Comparison of ENCODE assay signal across 1 cellular context in genomic region chr16:84832488-84833141, GRCh38.
TF ChIP-seq lines count a peak whose summit lies in the region.

No MANE protein-coding gene starts in this region.

TF ChIP-seq in IMR-90, 13 proteins besides CTCF, POLR2A, EP300 and RAD21 (continued from another document):
- peak; percentile 81 for TF ChIP-seq MAZ (IDR thresholded peaks at IDR 0.05; ENCODE audit: borderline replicate concordance, low read depth, low read length)
- TF ChIP-seq RFX5 (IDR thresholded peaks at IDR 0.05; ENCODE audit: low read depth, low read length), result no peak
- peak; percentile 98 for TF ChIP-seq CEBPB (IDR thresholded peaks at IDR 0.05; ENCODE audit: low read depth, low read length)
